23 cellular contexts compared by ENCODE assay signal in genomic region chr20:34427331-34427730, GRCh38.
"Had no signal": no experiment of that assay in that cellular context is flagged by ENCODE, and none has a peak within 500 bp of the region (broad histone marks: within the 10 kb centered on the region; RNA-seq: fewer than 3 reads in every experiment).

No MANE protein-coding gene starts in this region.

- H3K36me3 ChIP-seq: ovary had no signal

- FAIRE-seq: bronchial epithelial cell, frontal cortex, keratinocyte had no signal

- H3K9me3 ChIP-seq: esophagus muscularis mucosa, ovary, prostate gland, spleen, transverse colon had no signal

- H3K4me1 ChIP-seq: prostate gland, transverse colon had no signal

- ATAC-seq: activated naive CD4-positive, alpha-beta T cell treated with anti-CD3 and anti-CD28 coated beads, Interleukin-2, amount 50 U/mL, for 72 hours; activated T-cell treated with anti-CD3 and anti-CD28 coated beads, Interleukin-2, amount 50 U/mL, for 72 hours; naive thymus-derived CD8-positive, alpha-beta T cell had no signal

- H3K27me3 ChIP-seq: esophagus muscularis mucosa, hepatocyte, ovary, spleen, transverse colon had no signal

- H3K4me3 ChIP-seq: esophagus muscularis mucosa, hepatocyte, ovary, prostate gland, spleen, transverse colon had no signal

- H3K27ac ChIP-seq: esophagus muscularis mucosa, hepatocyte, ovary, prostate gland, spleen, transverse colon had no signal

- H3K4me2 ChIP-seq: hepatocyte had no signal

- DNase-seq: activated CD4-positive, alpha-beta T cell treated with anti-CD3 and anti-CD28 coated beads for 4 hours; activated CD4-positive, alpha-beta T cell treated with anti-CD3 and anti-CD28 coated beads, Interleukin-2, amount 50 U/mL, for 4 hours; activated naive CD4-positive, alpha-beta T cell; activated T-cell treated with anti-CD3 and anti-CD28 coated beads for 4 hours; activated T-cell treated with anti-CD3 and anti-CD28 coated beads, Interleukin-2, amount 50 U/mL, for 72 hours; anterior cingulate cortex; cortex of kidney; left cardiac atrium; midbrain; naive thymus-derived CD8-positive, alpha-beta T cell; ovary; retina; spleen; stimulated activated naive CD4-positive, alpha-beta T cell; T-helper 1 cell; transverse colon had no signal

- H2AFZ ChIP-seq: hepatocyte had no signal
